17 cellular contexts compared by ENCODE assay signal in genomic region chr1:57086141-57086540, GRCh38.
DNase-seq lines count a peak whose midpoint lies in the region; ATAC-seq and TF ChIP-seq lines count a peak whose summit lies in the region.
"Had no signal": no experiment of that assay in that cellular context is flagged by ENCODE, and none has a peak within 500 bp of the region (broad histone marks: within the 10 kb centered on the region; RNA-seq: fewer than 3 reads in every experiment).

No MANE protein-coding gene starts in this region.

- intact Hi-C loops in heart right ventricle (cut with DNase I) = loop anchor here in 1 of 10 donors (1.0 kb wide), 1 partner anchor 9 kb away; no protein-coding TSS in a partner anchor

- H3K27me3 ChIP-seq in cardiac muscle cell (no peaks in the 10 kb centered on the region), heart right ventricle (no peaks in the 10 kb centered on the region)

- ATAC-seq in heart right ventricle (no peak), GM18517 (IDR thresholded peaks at IDR 0.05; ENCODE audit: unreplicated experiment) (no peak), GM21576 (IDR thresholded peaks at IDR 0.05; ENCODE audit: unreplicated experiment) (no peak)
- ATAC-seq: Panc1, SK-N-SH treated with all-trans-retinoic acid at 6 μM for 48 hours had no signal

- H3K4me1 ChIP-seq in cardiac muscle cell (ENCODE audit: low read depth) (peaks cover 55% of the 10 kb centered on the region), heart right ventricle (peaks cover 0 to 54% (median 17%) of the 10 kb centered on the region in 9 donors)

- no peaks in the 10 kb centered on the region for H3K36me3 ChIP-seq in cardiac muscle cell
- no peaks in the 10 kb centered on the region for H3K36me3 ChIP-seq in heart right ventricle

- no peak for DNase-seq in cardiac muscle cell (ENCODE audit: low read depth in 1 of 2, low spot score in 1 of 2)
- no peak for DNase-seq in heart right ventricle
- DNase-seq in NCI-H1092 treated with DMSO at 0.1 percent for 48 hours (lab: John Stamatoyannopoulos, UW) = peak; percentile 14
- DNase-seq in cerebellar nuclear complex (lab: John Stamatoyannopoulos, UW) = peak; percentile 53 to 55
- DNase-seq in NCI-H2107 treated with DMSO at 0.1 percent for 48 hours (lab: John Stamatoyannopoulos, UW; ENCODE audit: unreplicated experiment) = no peak
- DNase-seq: CD4-positive, CD25-positive, alpha-beta regulatory T cell; DMS79 treated with DMSO at 0.1 percent for 48 hours; KG1; NCI-H1105; NCI-H187; NCI-H2107; NCI-H69; SIG-M5 had no signal

- H3K27ac ChIP-seq in cardiac muscle cell (peak overlapping the region; percentile 75), heart right ventricle (no peak overlapping the region)

- WGBS in heart right ventricle, 2 donors = 59 to 69% methylated on average over 6 of the region's 6 CpGs

- H3K9me3 ChIP-seq in cardiac muscle cell (ENCODE audit: low read depth) (no peaks in the 10 kb centered on the region), heart right ventricle (no peaks in the 10 kb centered on the region)

- H3K4me3 ChIP-seq in cardiac muscle cell (no peak overlapping the region), heart right ventricle (no peak overlapping the region)

- TF ChIP-seq CTCF in cardiac muscle cell (IDR thresholded peaks at IDR 0.05; ENCODE audit: low read depth, low read length) (no peak), heart right ventricle (IDR thresholded peaks at IDR 0.05) (no peak)

Comparison
In these comparisons a context has a peak if more than half of its experiments do, and no peak if none do; other contexts are left out.
1. DNase-seq: peak in NCI-H1092 treated with DMSO at 0.1 percent for 48 hours (single experiment) and cerebellar nuclear complex (2 of 2); none in cardiac muscle cell (0 of 2), heart right ventricle (0 of 2) and NCI-H2107 treated with DMSO at 0.1 percent for 48 hours (single experiment).